In genomic region chr5:139821806-139822552, GRCh38 we compare ENCODE assay signal across 1 cellular context.
TF ChIP-seq lines count a peak whose summit lies in the region.

No MANE protein-coding gene starts in this region.

TF ChIP-seq in H1, 55 proteins besides CTCF, POLR2A, EP300 and RAD21:
- TF ChIP-seq SIRT6 (IDR thresholded peaks at IDR 0.05; ENCODE audit: low read length), result no peak
- TF ChIP-seq BRCA1 (IDR thresholded peaks at IDR 0.05; ENCODE audit: low read depth, low read length), result no peak
- TF ChIP-seq TCF12 (IDR thresholded peaks at IDR 0.05; ENCODE audit: low read depth, low read length), result no peak
- no peak for TF ChIP-seq TAF7 (optimal IDR thresholded peaks at IDR 0.05; ENCODE audit: borderline replicate concordance, low read depth, low read length)
- no peak for TF ChIP-seq KDM5A (IDR thresholded peaks at IDR 0.05; ENCODE audit: low read length)
- no peak for TF ChIP-seq SUZ12 (IDR thresholded peaks at IDR 0.05; ENCODE audit: low read length)
- no peak for TF ChIP-seq SP4 (IDR thresholded peaks at IDR 0.05; ENCODE audit: low read length)
- TF ChIP-seq HDAC2 (IDR thresholded peaks at IDR 0.05; ENCODE audit: borderline replicate concordance in 1 of 2, low read depth in 2 of 2, low read length in 2 of 2), result no peak
- no peak for TF ChIP-seq JUN (IDR thresholded peaks at IDR 0.05; ENCODE audit: low read depth, low read length)
- TF ChIP-seq CREB1 (IDR thresholded peaks at IDR 0.05), result no peak
- no peak for TF ChIP-seq KDM1A (IDR thresholded peaks at IDR 0.05; ENCODE audit: borderline replicate concordance, low read length)
- TF ChIP-seq CBX5 (IDR thresholded peaks at IDR 0.05; ENCODE audit: low read depth, low read length), result no peak
